Comparison of ENCODE assay signal across 17 cellular contexts in the genomic region with DNA sequence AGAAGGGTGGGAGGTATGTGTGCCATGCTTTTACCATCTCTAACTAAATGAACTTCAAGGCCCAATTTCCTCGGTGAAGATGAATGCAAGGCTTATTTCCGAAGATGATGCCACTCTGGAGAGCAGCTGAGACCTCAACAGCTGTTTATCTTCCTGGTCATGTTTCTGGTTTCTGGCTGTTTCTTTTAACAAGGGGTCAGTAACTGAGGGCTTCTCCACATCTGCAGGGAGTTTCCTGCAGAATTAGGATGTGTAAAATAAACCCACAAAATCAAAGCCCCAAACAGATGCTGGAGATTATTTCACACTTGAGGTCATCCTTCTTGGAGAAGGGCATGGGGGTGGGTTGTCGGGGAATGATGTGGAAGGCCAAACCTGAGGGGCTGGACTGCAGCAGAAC.
A peak's percentile ranks its signal among the peaks of the same experiment; 100 is the strongest.
DNase-seq lines count a peak whose midpoint lies in the region; TF ChIP-seq lines count a peak whose summit lies in the region.
"Had no signal": no experiment of that assay in that cellular context is flagged by ENCODE, and none has a peak within 500 bp of the region (broad histone marks: within the 10 kb centered on the region; RNA-seq: fewer than 3 reads in every experiment).

No MANE protein-coding gene starts in this region.

- peak; percentile 82 for DNase-seq in LHCN-M2 (ENCODE audit: low read depth)
- DNase-seq in choroid plexus epithelial cell (ENCODE audit: low read depth), result peak; percentile 79
- DNase-seq in myocyte (ENCODE audit: low read depth), result peak; percentile 87
- DNase-seq in uterus, result no peak
- DNase-seq in NCI-H1694 (lab: John Stamatoyannopoulos, UW), result no peak
- no peak for DNase-seq in NCI-H69 (lab: John Stamatoyannopoulos, UW)
- DNase-seq in germinal center (ENCODE audit: low spot score), result no peak
- DNase-seq: DMS 273 treated with DMSO at 0.1 percent for 48 hours, GDM1, H9, NCI-H1417 treated with DMSO at 0.1 percent for 48 hours, NCI-H2029 treated with DMSO at 0.1 percent for 48 hours, NCI-H510A treated with DMSO at 0.1 percent for 48 hours, SHP77 had no signal

- H3K4me3 ChIP-seq in choroid plexus epithelial cell (ENCODE audit: low read depth, low read length), result no peak overlapping the region
- H3K4me3 ChIP-seq in uterus, result no peak overlapping the region
- H3K4me3 ChIP-seq: A549, GM12878 had no signal

- H3K27ac ChIP-seq in uterus, result peak overlapping the region; percentile 91
- H3K27ac ChIP-seq: A549, C4-2B had no signal

- no peaks in the 10 kb centered on the region for H3K36me3 ChIP-seq in uterus

- H3K9me3 ChIP-seq in uterus, result no peaks in the 10 kb centered on the region
- H3K9me3 ChIP-seq: A549 had no signal

- TF ChIP-seq CTCF in choroid plexus epithelial cell (conservative IDR thresholded peaks at IDR 0.05; ENCODE audit: low read depth, low read length) (no peak), uterus (IDR thresholded peaks at IDR 0.05) (no peak)

- intact Hi-C loops in uterus (cut with DNase I; ENCODE audit: low total_unique reads), result no loop called here

- H3K4me1 ChIP-seq in uterus, result peaks cover 0 to 4% of the 10 kb centered on the region in 2 donors

- H3K27me3 ChIP-seq in uterus, result no peaks in the 10 kb centered on the region

- TF ChIP-seq POLR2A in uterus (IDR thresholded peaks at IDR 0.05), result no peak

Comparison
In these comparisons a context has a peak if more than half of its experiments do, and no peak if none do; other contexts are left out.
1. DNase-seq: peak in LHCN-M2 (single experiment), choroid plexus epithelial cell (single experiment) and myocyte (single experiment); none in uterus (0 of 2), NCI-H1694 (single experiment), NCI-H69 (single experiment) and germinal center (single experiment).